Comparison of ENCODE assay signal across 8 cellular contexts in genomic region chr1:201828820-201829774, GRCh38. TPM values are rescaled to one million over a fixed set of nuclear protein-coding genes. Genes with fewer than 3 reads are reported as not detected.
DNase-seq lines count a peak whose midpoint lies in the region; ATAC-seq and TF ChIP-seq lines count a peak whose summit lies in the region.

TSS of gene IPO9 (plus strand) at chr1:201829157. CDS start at chr1:201829210, 53 bp downstream.

- TF ChIP-seq RAD21 in liver (IDR thresholded peaks at IDR 0.05), result peak; percentile 72 to 76

- TF ChIP-seq CTCF in liver (IDR thresholded peaks at IDR 0.05; ENCODE audit: low read depth, low read length, missing input control), result peak; percentile 96

- 1% methylated on average over 58 of the region's 58 CpGs for WGBS in liver

- H3K27ac ChIP-seq in CD4-positive, CD25-positive, alpha-beta regulatory T cell (ENCODE audit: insufficient read depth, low read length, poor library complexity, severe bottlenecking), result peak within 1 kb of the TSS; percentile 89
- H3K27ac ChIP-seq in liver (ENCODE audit: low read depth in 1 of 2, low read length in 2 of 2), result peak within 1 kb of the TSS; percentile 75 to 85

- peak within 1 kb of the TSS; percentile 93 to 97 (median 95) for H3K27ac Mint-ChIP-seq in CD4-positive, CD25-positive, alpha-beta regulatory T cell

- peak; percentile 89 to 95 (median 94) for DNase-seq in CD4-positive, CD25-positive, alpha-beta regulatory T cell
- DNase-seq in NCI-H82 (lab: John Stamatoyannopoulos, UW) (peak; percentile 99), dermis microvascular lymphatic vessel endothelial cell (ENCODE audit: low read depth in 2 of 2) (peak; percentile 90 to 94)
- DNase-seq in activated CD4-positive, alpha-beta T cell treated with anti-CD3 and anti-CD28 coated beads, Interleukin-2, amount 50 U/mL, for 48 hours, result peak; percentile 98
- DNase-seq in stimulated activated CD4-positive, alpha-beta T cell treated with anti-CD3 and anti-CD28 coated beads, Interleukin-4, amount 100 ng/mL, for 1 hour, result peak; percentile 97

- no peaks in the 10 kb centered on the region for H3K9me3 ChIP-seq in CD4-positive, CD25-positive, alpha-beta regulatory T cell (ENCODE audit: control insufficient read depth in 2 of 2, low read length in 2 of 2)
- no peaks in the 10 kb centered on the region for H3K9me3 ChIP-seq in liver (ENCODE audit: control insufficient read depth in 4 of 4, low read length in 3 of 4)

- H3K27me3 Mint-ChIP-seq in CD4-positive, CD25-positive, alpha-beta regulatory T cell, result no peaks in the 10 kb centered on the region

- H3K9ac ChIP-seq in liver (ENCODE audit: low read depth in 1 of 2, low read length in 2 of 2), result peak within 1 kb of the TSS; percentile 49 to 73

- H3K4me1 Mint-ChIP-seq in CD4-positive, CD25-positive, alpha-beta regulatory T cell, result peaks cover 28 to 51% (median 39%) of the 10 kb centered on the region in 4 donors

- peak; percentile 90 to 92 for ATAC-seq in CD4-positive, CD25-positive, alpha-beta regulatory T cell (ENCODE audit: low read depth in 2 of 2)
- ATAC-seq in GM19395 (IDR thresholded peaks at IDR 0.05; ENCODE audit: unreplicated experiment) (peak; percentile 80), HG03565 (IDR thresholded peaks at IDR 0.05; ENCODE audit: unreplicated experiment) (peak; percentile 85)

- no peaks in the 10 kb centered on the region for H3K27me3 ChIP-seq in CD4-positive, CD25-positive, alpha-beta regulatory T cell (ENCODE audit: control insufficient read depth, insufficient read depth, low read length)
- no peaks in the 10 kb centered on the region for H3K27me3 ChIP-seq in liver (ENCODE audit: control insufficient read depth in 4 of 4, insufficient read depth in 4 of 4, low read length in 3 of 4)

- H3K9me3 Mint-ChIP-seq in CD4-positive, CD25-positive, alpha-beta regulatory T cell, result no peaks in the 10 kb centered on the region

- peaks cover 28% of the 10 kb centered on the region for H3K4me1 ChIP-seq in CD4-positive, CD25-positive, alpha-beta regulatory T cell (ENCODE audit: control insufficient read depth, insufficient read depth, low read length, poor library complexity, severe bottlenecking)
- H3K4me1 ChIP-seq in liver (ENCODE audit: control insufficient read depth in 4 of 4, insufficient read depth in 4 of 4, low read length in 3 of 4), result peaks cover 9 to 25% (median 18%) of the 10 kb centered on the region in 4 donors

- H3K4me3 Mint-ChIP-seq in CD4-positive, CD25-positive, alpha-beta regulatory T cell, result peak within 1 kb of the TSS; percentile 94 to 99 (median 97)

- H3K36me3 ChIP-seq in CD4-positive, CD25-positive, alpha-beta regulatory T cell (ENCODE audit: control insufficient read depth, insufficient read depth, low read length), result no peaks in the 10 kb centered on the region
- no peaks in the 10 kb centered on the region for H3K36me3 ChIP-seq in liver (ENCODE audit: control insufficient read depth in 4 of 4, insufficient read depth in 3 of 4, low read depth in 1 of 4, low read length in 3 of 4)

- H3K4me3 ChIP-seq in CD4-positive, CD25-positive, alpha-beta regulatory T cell (ENCODE audit: low read depth, low read length), result peak within 1 kb of the TSS; percentile 93
- H3K4me3 ChIP-seq in liver (ENCODE audit: low read depth in 1 of 3, low read length in 3 of 3), result peak within 1 kb of the TSS; percentile 84 to 88 (median 85)

- peaks cover 3% of the 10 kb centered on the region for H3K36me3 Mint-ChIP-seq in CD4-positive, CD25-positive, alpha-beta regulatory T cell

TF ChIP-seq in liver, 16 proteins besides CTCF, POLR2A, EP300 and RAD21:
- TF ChIP-seq HNF4A (conservative IDR thresholded peaks at IDR 0.05) (no peak), YY1 (IDR thresholded peaks at IDR 0.05) (peak; percentile 94), JUND (IDR thresholded peaks at IDR 0.05) (no peak), GABPA (IDR thresholded peaks at IDR 0.05 in 1 of 2, conservative IDR thresholded peaks at IDR 0.05 in 1 of 2) (no peak)
- TF ChIP-seq, protein P1, sequence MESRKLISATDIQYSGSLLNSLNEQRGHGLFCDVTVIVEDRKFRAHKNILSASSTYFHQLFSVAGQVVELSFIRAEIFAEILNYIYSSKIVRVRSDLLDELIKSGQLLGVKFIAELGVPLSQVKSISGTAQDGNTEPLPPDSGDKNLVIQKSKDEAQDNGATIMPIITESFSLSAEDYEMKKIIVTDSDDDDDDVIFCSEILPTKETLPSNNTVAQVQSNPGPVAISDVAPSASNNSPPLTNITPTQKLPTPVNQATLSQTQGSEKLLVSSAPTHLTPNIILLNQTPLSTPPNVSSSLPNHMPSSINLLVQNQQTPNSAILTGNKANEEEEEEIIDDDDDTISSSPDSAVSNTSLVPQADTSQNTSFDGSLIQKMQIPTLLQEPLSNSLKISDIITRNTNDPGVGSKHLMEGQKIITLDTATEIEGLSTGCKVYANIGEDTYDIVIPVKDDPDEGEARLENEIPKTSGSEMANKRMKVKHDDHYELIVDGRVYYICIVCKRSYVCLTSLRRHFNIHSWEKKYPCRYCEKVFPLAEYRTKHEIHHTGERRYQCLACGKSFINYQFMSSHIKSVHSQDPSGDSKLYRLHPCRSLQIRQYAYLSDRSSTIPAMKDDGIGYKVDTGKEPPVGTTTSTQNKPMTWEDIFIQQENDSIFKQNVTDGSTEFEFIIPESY (IDR thresholded peaks at IDR 0.05), result no peak

RNA-seq across cellular contexts. Expression of gene IPO9, which starts in this region (rescaled TPM):
- 31.3 TPM for total RNA-seq in CD4-positive, CD25-positive, alpha-beta regulatory T cell
- 10 to 100 TPM; 13.9 to 23.6 (median 14.7) TPM for polyA plus RNA-seq in CD4-positive, CD25-positive, alpha-beta regulatory T cell
- 19.3 and 19.6 TPM in 2 replicates for total RNA-seq in dermis microvascular lymphatic vessel endothelial cell
- 10 to 100 TPM; 13.0 to 14.1 TPM for total RNA-seq in liver
- polyA plus RNA-seq in liver, result 10 to 100 TPM in 1 of 2 donors, 1 to 10 TPM in 1; 6.6 to 22.1 TPM

Comparison
In these comparisons a context has a peak if more than half of its experiments do, and no peak if none do; other contexts are left out.
1. Peak in every context shown above with its lines: DNase-seq, ATAC-seq, H3K4me3 ChIP-seq and H3K27ac ChIP-seq.